In the genomic region with DNA sequence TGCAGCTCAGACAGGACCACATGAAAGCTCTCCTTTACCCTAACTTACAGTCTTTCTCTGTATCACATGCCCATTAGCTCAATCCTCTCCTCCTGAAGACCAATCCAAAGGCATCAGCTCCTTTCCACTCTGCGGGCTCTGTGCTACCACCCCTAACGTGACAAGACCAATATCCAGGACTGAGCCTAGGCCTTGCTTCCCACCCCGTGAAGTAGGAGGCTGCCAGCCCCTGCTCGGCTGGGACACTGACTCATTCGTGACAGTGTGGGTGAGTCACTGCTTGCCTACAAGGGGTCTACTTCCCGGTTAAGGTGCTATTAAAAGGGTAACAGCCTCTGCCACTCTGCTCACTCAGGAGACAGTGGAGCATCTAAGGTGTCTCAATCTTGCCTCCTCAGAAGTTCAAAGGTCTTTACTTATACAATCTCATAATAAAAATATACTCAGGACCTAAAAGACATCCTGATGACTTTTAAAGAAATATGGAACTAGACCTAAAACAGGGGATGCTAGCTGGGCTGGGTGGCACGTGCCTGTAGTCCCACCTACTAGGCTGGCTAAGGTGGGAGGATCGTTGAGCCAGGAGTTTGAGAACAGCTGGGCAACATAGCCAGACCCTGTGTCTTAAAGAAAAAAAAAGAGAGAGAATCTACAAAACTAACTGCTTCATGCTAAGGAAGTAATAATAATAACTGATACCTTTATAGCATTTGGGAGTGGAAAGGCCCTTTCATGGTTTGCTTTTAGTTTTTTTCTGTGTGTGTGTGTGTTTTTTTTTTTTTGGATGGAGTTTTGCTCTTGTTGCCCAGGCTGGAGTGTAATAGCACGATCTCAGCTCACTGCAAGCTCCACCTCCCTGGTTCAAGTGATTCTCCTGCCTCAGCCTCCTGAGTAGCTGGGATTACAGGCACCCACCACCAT, we compare ENCODE assay signal across 8 cellular contexts. TPM values are rescaled to one million over a fixed set of nuclear protein-coding genes. Genes with fewer than 3 reads are reported as not detected.
DNase-seq lines count a peak whose midpoint lies in the region; ATAC-seq and TF ChIP-seq lines count a peak whose summit lies in the region.

No MANE protein-coding gene starts in this region.

- ATAC-seq in PC-3 (peak; percentile 82), HG03460 (IDR thresholded peaks at IDR 0.05; ENCODE audit: unreplicated experiment) (no peak), HG03280 (IDR thresholded peaks at IDR 0.05; ENCODE audit: unreplicated experiment) (no peak)

- H3K27ac ChIP-seq in PC-3 (ENCODE audit: low read length): peak overlapping the region; percentile 74

- H3K9me2 ChIP-seq in PC-3 (replicated peaks; ENCODE audit: low read length): no peaks in the 10 kb centered on the region

- H3K27me3 ChIP-seq in PC-3 (ENCODE audit: low read length): no peaks in the 10 kb centered on the region

- no peaks in the 10 kb centered on the region for H3K27me3 Mint-ChIP-seq in Calu3 (ENCODE audit: unreplicated experiment)

- POLR2A ChIA-PET in PC-3 (lab: Charles Lee; ENCODE audit: unreplicated experiment): interaction anchor here (0.5 to 1.0 kb wide), 2 partner anchors 80 to 453 kb away, joined by 3 to 4 read pairs; no protein-coding TSS in a partner anchor

- no peaks in the 10 kb centered on the region for H4K20me1 ChIP-seq in PC-3 (ENCODE audit: low read length)

- H3K9ac ChIP-seq in PC-3 (ENCODE audit: low read length): peak overlapping the region; percentile 28

- no peaks in the 10 kb centered on the region for H3K36me3 ChIP-seq in PC-3 (ENCODE audit: low read depth, low read length)

- no peaks in the 10 kb centered on the region for H3K79me2 ChIP-seq in PC-3 (ENCODE audit: low read length)

- H3K4me3 Mint-ChIP-seq in Calu3 (ENCODE audit: low read depth, unreplicated experiment): peak overlapping the region; percentile 6

- peaks cover 7% of the 10 kb centered on the region for H3K36me3 Mint-ChIP-seq in Calu3 (ENCODE audit: insufficient read depth, unreplicated experiment)

- H2AFZ ChIP-seq in PC-3 (ENCODE audit: low read length): peak overlapping the region; percentile 22; the same call in 1 of the 2 replicates

- H3K4me3 ChIP-seq in PC-3 (ENCODE audit: low read length) (no peak overlapping the region), epithelial cell of esophagus (ENCODE audit: low read length) (no peak overlapping the region), skeletal muscle cell (ENCODE audit: low read depth, low read length) (no peak overlapping the region)

- DNase-seq in Calu3 (peak; percentile 88), PC-3 (peak; percentile 94), epithelial cell of esophagus (ENCODE audit: low read depth) (peak; percentile 87), skeletal muscle cell (ENCODE audit: low read depth) (peak; percentile 88), midbrain (lab: John Stamatoyannopoulos, UW) (no peak), NCI-H2081 (lab: John Stamatoyannopoulos, UW) (no peak)

- TF ChIP-seq CTCF in Calu3 (IDR thresholded peaks at IDR 0.05; ENCODE audit: unreplicated experiment) (no peak), PC-3 (conservative IDR thresholded peaks at IDR 0.05; ENCODE audit: low read depth, low read length) (no peak), epithelial cell of esophagus (IDR thresholded peaks at IDR 0.05; ENCODE audit: insufficient read depth, low read depth, low read length, missing control alignments) (no peak)

- H3K4me2 ChIP-seq in PC-3 (ENCODE audit: low read length): peak overlapping the region; percentile 41

- peak overlapping the region; percentile 78 for H3K27ac Mint-ChIP-seq in Calu3 (ENCODE audit: unreplicated experiment)

- no peaks in the 10 kb centered on the region for H3K9me3 ChIP-seq in PC-3 (ENCODE audit: low read length)

- BruUV-seq in Calu3 (replicated peaks; lab: Mats Ljungman, UMichigan) (TSS peak; percentile 91), PC-3 (replicated peaks; lab: Mats Ljungman, UMichigan) (TSS peak; percentile 52)

- peaks cover 39% of the 10 kb centered on the region for H3K4me1 ChIP-seq in PC-3 (ENCODE audit: insufficient read depth, low read length)

- intact Hi-C loops in Calu3 (cut with micrococcal nuclease; ENCODE audit: unreplicated experiment): no loop called here
- intact Hi-C loops in PC-3 (cut with micrococcal nuclease): no loop called here

- no peaks in the 10 kb centered on the region for H3F3A ChIP-seq in PC-3 (ENCODE audit: low read length, unreplicated experiment)

- peaks cover 50% of the 10 kb centered on the region for H3K4me1 Mint-ChIP-seq in Calu3 (ENCODE audit: low read depth, unreplicated experiment)

- no peaks in the 10 kb centered on the region for H3K9me3 Mint-ChIP-seq in Calu3 (ENCODE audit: low read depth, unreplicated experiment)

- CTCF ChIA-PET in Calu3 (lab: Charles Lee): interaction anchor here (0.6 to 3.2 kb wide), 8 partner anchors 10 to 131 kb away, joined by 3 to 17 read pairs (median 3); no protein-coding TSS in a partner anchor
- CTCF ChIA-PET in PC-3 (lab: Charles Lee): interaction anchor here (0.8 kb wide), 1 partner anchor 15 kb away, joined by 4 read pairs; no protein-coding TSS in a partner anchor

RNA-seq across cellular contexts. Expression of gene TMEM44, which starts 55.0 kb away (rescaled TPM):
- total RNA-seq in Calu3 (2022): 44.0 and 52.6 TPM in 2 replicates
- 15.3 and 16.6 TPM in 2 replicates for total RNA-seq in PC-3 (2014; rRNA removed)

Comparison
In these comparisons a context has a peak if more than half of its experiments do, and no peak if none do; other contexts are left out.
1. DNase-seq: peak in Calu3 (single experiment), PC-3 (single experiment), epithelial cell of esophagus (single experiment) and skeletal muscle cell (single experiment); none in midbrain (single experiment) and NCI-H2081 (0 of 2).